8 cellular contexts compared by ENCODE assay signal in genomic region chr20:13221313-13221672, GRCh38. TPM values are rescaled to one million over a fixed set of nuclear protein-coding genes. Genes with fewer than 3 reads are reported as not detected.
DNase-seq lines count a peak whose midpoint lies in the region; ATAC-seq, FAIRE-seq and TF ChIP-seq lines count a peak whose summit lies in the region.
"Had no signal": no experiment of that assay in that cellular context is flagged by ENCODE, and none has a peak within 500 bp of the region (broad histone marks: within the 10 kb centered on the region; RNA-seq: fewer than 3 reads in every experiment).

No MANE protein-coding gene starts in this region.

- peak overlapping the region; percentile 37 to 89 for H3K4me3 Mint-ChIP-seq in stimulated activated naive CD8-positive, alpha-beta T cell treated with anti-CD3 and anti-CD28 coated beads, Interleukin-15, amount 100 ng/mL, for 72 hours

- no peak overlapping the region for H2BK12ac ChIP-seq in H1 (ENCODE audit: low read depth, low read length)

- H3K18ac ChIP-seq in H1 (ENCODE audit: extremely low read depth, low read length): no peak overlapping the region

- TF ChIP-seq CTCF in H1 (IDR thresholded peaks at IDR 0.05; ENCODE audit: control extremely low read depth in 1 of 3, insufficient read depth in 1 of 3, low read depth in 1 of 3, low read length in 3 of 3): no peak

- POLR2A ChIA-PET in H1 (lab: Charles Lee; ENCODE audit: partially characterized antibody): interaction anchor here (1.1 kb wide), 1 partner anchor 35 kb away, joined by 4 read pairs; no protein-coding TSS in a partner anchor

- no peak overlapping the region for H3K27ac ChIP-seq in H1 (ENCODE audit: low read depth, low read length)
- H3K27ac ChIP-seq: epithelial cell of prostate had no signal

- no peak overlapping the region for H3K4ac ChIP-seq in H1 (replicated peaks; ENCODE audit: insufficient read length, low read depth, low read length)

- peaks cover 0 to 1% of the 10 kb centered on the region in 2 experiments for H4K20me1 ChIP-seq in H1 (replicated peaks in 1 of 2; ENCODE audit: control insufficient read depth in 1 of 2, insufficient read depth in 2 of 2, low read length in 2 of 2)

- H4K5ac ChIP-seq in H1 (ENCODE audit: insufficient read length, low read depth, low read length): no peak overlapping the region

- H3K23ac ChIP-seq in H1 (ENCODE audit: insufficient read length): no peak overlapping the region

- no peak overlapping the region for H2AK5ac ChIP-seq in H1 (ENCODE audit: low read depth, low read length)

- no peak overlapping the region for H2AFZ ChIP-seq in H1 (ENCODE audit: low read length)

- H3K9me3 Mint-ChIP-seq in stimulated activated naive CD8-positive, alpha-beta T cell treated with anti-CD3 and anti-CD28 coated beads, Interleukin-15, amount 100 ng/mL, for 72 hours: peaks cover 0 to 6% of the 10 kb centered on the region in 2 donors

- WGBS in H1 (ENCODE audit: extremely low coverage in 1 of 2, insufficient coverage in 1 of 2, insufficient read length in 1 of 2, insufficient replicate concordance in 2 of 2, low coverage in 1 of 2, low lambda C conversion rate in 2 of 2, missing lambda C conversion rate in 1 of 2), 2 experiments: no CpG with 5 or more reads among the region's 56 CpGs

- DNase-seq in H1 (ENCODE audit: low read depth in 1 of 2, low spot score in 2 of 2) (no peak), SKM-1 (lab: John Stamatoyannopoulos, UW; ENCODE audit: unreplicated experiment) (no peak), DMS53 treated with DMSO at 0.1 percent for 48 hours (lab: John Stamatoyannopoulos, UW; ENCODE audit: unreplicated experiment) (no peak)
- no peak for DNase-seq in stimulated activated naive CD8-positive, alpha-beta T cell treated with anti-CD3 and anti-CD28 coated beads, Interleukin-15, amount 100 ng/mL, for 72 hours
- DNase-seq in effector CD4-positive, alpha-beta T cell: no peak

- H4K91ac ChIP-seq in H1 (replicated peaks; ENCODE audit: insufficient read length, low read length): no peak overlapping the region

- H3K79me1 ChIP-seq in H1 (ENCODE audit: low read depth, low read length): no peaks in the 10 kb centered on the region

- peak overlapping the region in 3 of 4 experiments; percentile 43 to 81 (median 68); a peak in 5 of 8 replicates for H3K4me3 ChIP-seq in H1 (ENCODE audit: extremely low read depth in 1 of 4, insufficient read depth in 2 of 4, low read depth in 3 of 4, low read length in 4 of 4)

- peaks cover 0 to 3% (median 2%) of the 10 kb centered on the region in 4 experiments; a peak in 3 of 7 replicates for H3K4me1 ChIP-seq in H1 (replicated peaks in 1 of 4; ENCODE audit: control insufficient read depth in 3 of 4, insufficient read depth in 4 of 4, low read length in 3 of 4)

- CTCF ChIA-PET in H1 (lab: Charles Lee; ENCODE audit: partially characterized antibody): interaction anchor here (1.0 kb wide), 1 partner anchor 73 kb away, joined by 3 read pairs; no protein-coding TSS in a partner anchor

- H2BK120ac ChIP-seq in H1 (replicated peaks; ENCODE audit: low read depth, low read length): no peak overlapping the region

- H3K27ac Mint-ChIP-seq in stimulated activated naive CD8-positive, alpha-beta T cell treated with anti-CD3 and anti-CD28 coated beads, Interleukin-15, amount 100 ng/mL, for 72 hours: no peak overlapping the region

- peaks cover 10 to 56% (median 40%) of the 10 kb centered on the region in 4 experiments for H3K27me3 ChIP-seq in H1 (replicated peaks in 1 of 4; ENCODE audit: control insufficient read depth in 3 of 4, extremely low read depth in 1 of 4, insufficient read depth in 3 of 4, low read length in 3 of 4)

- TF ChIP-seq EP300 in H1 (IDR thresholded peaks at IDR 0.05; ENCODE audit: borderline replicate concordance in 1 of 2, low read depth in 2 of 2, low read length in 2 of 2): no peak

- ATAC-seq in GM21367 (IDR thresholded peaks at IDR 0.05; ENCODE audit: unreplicated experiment) (peak; percentile 12), HG03342 (IDR thresholded peaks at IDR 0.05; ENCODE audit: unreplicated experiment) (peak; percentile 41)
- peak; percentile 61 for ATAC-seq in stimulated activated naive CD8-positive, alpha-beta T cell treated with anti-CD3 and anti-CD28 coated beads, Interleukin-15, amount 100 ng/mL, for 72 hours

- FAIRE-seq in H1 (lab: Jason Lieb, UNC): no peak

- no peaks in the 10 kb centered on the region for H3K79me2 ChIP-seq in H1 (ENCODE audit: control insufficient read depth in 1 of 2, insufficient read depth in 2 of 2, low read length in 2 of 2)

- H3K9ac ChIP-seq in H1 (replicated peaks in 1 of 4; ENCODE audit: extremely low read depth in 1 of 4, low read depth in 3 of 4, low read length in 3 of 4): no peak overlapping the region

- H3K56ac ChIP-seq in H1 (replicated peaks; ENCODE audit: insufficient read length, low read depth, low read length): no peak overlapping the region

- H2BK5ac ChIP-seq in H1 (ENCODE audit: low read depth, low read length): no peak overlapping the region

- H3K4me2 ChIP-seq in H1 (ENCODE audit: insufficient read depth in 1 of 2, low read depth in 2 of 2, low read length in 2 of 2): peak overlapping the region; percentile 82 to 99

- no peak overlapping the region for H3K14ac ChIP-seq in H1 (ENCODE audit: insufficient read length)

- H3K23me2 ChIP-seq in H1 (ENCODE audit: low read depth, low read length): peaks cover 18% of the 10 kb centered on the region; the same call in 1 of the 2 replicates

- H4K8ac ChIP-seq in H1 (ENCODE audit: extremely low read depth, insufficient read depth, low read length): no peak overlapping the region

- no peak overlapping the region for H2BK20ac ChIP-seq in H1 (ENCODE audit: low read length)

- no peak for TF ChIP-seq POLR2A in H1 (IDR thresholded peaks at IDR 0.05; ENCODE audit: control extremely low read depth in 1 of 2, low read depth in 2 of 2, low read length in 2 of 2)

- peaks cover 29% of the 10 kb centered on the region for H3K4me1 Mint-ChIP-seq in stimulated activated naive CD8-positive, alpha-beta T cell treated with anti-CD3 and anti-CD28 coated beads, Interleukin-15, amount 100 ng/mL, for 72 hours

- H3K36me3 ChIP-seq in H1 (ENCODE audit: control insufficient read depth in 2 of 4, insufficient read depth in 4 of 4, low read length in 3 of 4): no peaks in the 10 kb centered on the region

- H2BK15ac ChIP-seq in H1 (ENCODE audit: low read length): no peak overlapping the region

- TF ChIP-seq RAD21 in H1 (IDR thresholded peaks at IDR 0.05 in 1 of 2, conservative IDR thresholded peaks at IDR 0.05 in 1 of 2; ENCODE audit: low read depth in 2 of 2, low read length in 2 of 2): no peak

- peaks cover 63% of the 10 kb centered on the region for H3K27me3 Mint-ChIP-seq in stimulated activated naive CD8-positive, alpha-beta T cell treated with anti-CD3 and anti-CD28 coated beads, Interleukin-15, amount 100 ng/mL, for 72 hours

- no peaks in the 10 kb centered on the region for H3K9me3 ChIP-seq in H1 (ENCODE audit: insufficient read depth in 2 of 2, low read depth in 1 of 2, low read length in 1 of 2)

TF ChIP-seq in H1, 55 proteins besides CTCF, POLR2A, EP300 and RAD21:
- TF ChIP-seq TEAD4 (IDR thresholded peaks at IDR 0.05; ENCODE audit: low read depth, low read length) (no peak), PHF8 (conservative IDR thresholded peaks at IDR 0.05; ENCODE audit: low read depth, low read length) (0 out of 2 replicates have a peak, but pooled peaks have one; percentile 9)

RNA-seq across cellular contexts. Expression of gene ISM1, which starts 0.2 kb away (rescaled TPM):
- 0.78 and 0.97 TPM in 2 replicates for total RNA-seq in H1 (2021; fragmentation: NEBNext Ultra II Directional; extraction: Animal tissue kit (Norgen Biotek cat#: 25700))
- 0.35 and 0.62 TPM in 2 replicates for polyA plus RNA-seq in H1 (2011; rRNA removed)
- polyA plus RNA-seq in H1 (2011; cell fraction: cytosol; rRNA removed): 0.52 TPM
- polyA plus RNA-seq in H1 (2011; cell fraction: nucleus; rRNA removed): 0.74 TPM
- polyA plus RNA-seq in H1 (2012, experiment 1 of 2): 0.75 to 1.1 TPM (median 0.83 TPM) in 4 replicates
- 0.49 TPM for polyA plus RNA-seq in H1 (2012, experiment 2 of 2)
- polyA plus RNA-seq in H1 (2013, experiment 1 of 2): 0.51 TPM
- 0.68 TPM for polyA plus RNA-seq in H1 (2013, experiment 2 of 2)
- polyA minus RNA-seq in H1 (2011; rRNA and poly(A)+ RNA removed): 0.50 and 0.78 TPM in 2 replicates
- polyA minus RNA-seq in H1 (2011; cell fraction: cytosol; rRNA and poly(A)+ RNA removed): not detected
- polyA minus RNA-seq in H1 (2011; cell fraction: nucleus; rRNA and poly(A)+ RNA removed): 1.1 TPM
